In genomic region chr2:98826856-98827255, GRCh38 we compare ENCODE assay signal across 24 cellular contexts.
"Had no signal": no experiment of that assay in that cellular context is flagged by ENCODE, and none has a peak within 500 bp of the region (broad histone marks: within the 10 kb centered on the region; RNA-seq: fewer than 3 reads in every experiment).

No MANE protein-coding gene starts in this region.

- H3K36me3 ChIP-seq: brain microvascular endothelial cell, cardiac muscle cell, Peyer's patch, SJSA1 had no signal

- DNase-seq: activated B cell treated with CpG ODN at 0.5 μM for 24 hours; activated CD4-positive, alpha-beta memory T cell treated with anti-CD3 and anti-CD28 coated beads, Interleukin-2, amount 10 ng/mL, durations not matched to agents 7 days and 5 days; activated CD4-positive, alpha-beta T cell treated with anti-CD3 and anti-CD28 coated beads for 1 hour; activated CD4-positive, alpha-beta T cell treated with anti-CD3 and anti-CD28 coated beads, Interleukin-2, amount 50 U/mL, for 1 hour; activated T-cell treated with anti-CD3 and anti-CD28 coated beads, Interleukin-2, amount 50 U/mL, for 72 hours; amygdala; brain microvascular endothelial cell; Karpas-422; NCI-H1105 treated with DMSO at 0.1 percent for 48 hours; NCI-H1436 treated with DMSO at 0.1 percent for 48 hours; NCI-H187; NCI-H2081; NCI-H446; NCI-H524; Peyer's patch; SHP77; SW 1271; T-helper 9 cell had no signal

- H3K27ac Mint-ChIP-seq: activated B cell treated with CpG ODN at 0.5 μM for 24 hours; activated CD4-positive, alpha-beta memory T cell treated with anti-CD3 and anti-CD28 coated beads, Interleukin-2, amount 10 ng/mL, durations not matched to agents 7 days and 5 days; activated T-cell treated with anti-CD3 and anti-CD28 coated beads, Interleukin-2, amount 50 U/mL, for 72 hours had no signal

- H3K27me3 ChIP-seq: Peyer's patch, SJSA1 had no signal

- H3K4me1 ChIP-seq: SJSA1 had no signal

- H3K27ac ChIP-seq: brain microvascular endothelial cell, cardiac muscle cell, Peyer's patch, SJSA1 had no signal

- H3K4me3 ChIP-seq: cardiac muscle cell, K562, Peyer's patch, SJSA1 had no signal

- H3K36me3 Mint-ChIP-seq: activated naive CD4-positive, alpha-beta T cell treated with anti-CD3 and anti-CD28 coated beads, Interleukin-2, amount 50 U/mL, for 24 hours had no signal

- H3K4me3 Mint-ChIP-seq: activated B cell treated with CpG ODN at 0.5 μM for 24 hours; activated CD4-positive, alpha-beta memory T cell treated with anti-CD3 and anti-CD28 coated beads, Interleukin-2, amount 10 ng/mL, durations not matched to agents 7 days and 5 days; activated naive CD4-positive, alpha-beta T cell treated with anti-CD3 and anti-CD28 coated beads, Interleukin-2, amount 50 U/mL, for 24 hours; activated T-cell treated with anti-CD3 and anti-CD28 coated beads, Interleukin-2, amount 50 U/mL, for 72 hours; T-helper 1 cell treated with Interleukin-12 subunit alpha and Interleukin-12 subunit beta and Interleukin-4 antibody, amounts not matched to agents 30 μg/mL and 1 μg/mL, for 36 hours had no signal

- ATAC-seq: activated T-cell treated with anti-CD3 and anti-CD28 coated beads, Interleukin-2, amount 50 U/mL, for 72 hours; K562; SK-N-SH treated with all-trans-retinoic acid at 6 μM for 48 hours had no signal

- H3K9me3 Mint-ChIP-seq: activated B cell treated with CpG ODN at 0.5 μM for 24 hours; activated CD4-positive, alpha-beta memory T cell treated with anti-CD3 and anti-CD28 coated beads, Interleukin-2, amount 10 ng/mL, durations not matched to agents 7 days and 5 days; activated naive CD4-positive, alpha-beta T cell treated with anti-CD3 and anti-CD28 coated beads, Interleukin-2, amount 50 U/mL, for 24 hours; activated T-cell treated with anti-CD3 and anti-CD28 coated beads, Interleukin-2, amount 50 U/mL, for 72 hours; T-helper 1 cell treated with Interleukin-12 subunit alpha and Interleukin-12 subunit beta and Interleukin-4 antibody, amounts not matched to agents 30 μg/mL and 1 μg/mL, for 36 hours had no signal

- H3K27me3 Mint-ChIP-seq: activated naive CD4-positive, alpha-beta T cell treated with anti-CD3 and anti-CD28 coated beads, Interleukin-2, amount 50 U/mL, for 24 hours had no signal

- H3K9me3 ChIP-seq: Peyer's patch, SJSA1 had no signal
